8 cellular contexts compared by ENCODE assay signal in genomic region chr4:6134612-6135220, GRCh38.
DNase-seq lines count a peak whose midpoint lies in the region; ATAC-seq lines count a peak whose summit lies in the region.

No MANE protein-coding gene starts in this region.

- WGBS in right cardiac atrium, result 72% methylated on average over 11 of the region's 11 CpGs

- DNase-seq in DMS53 (lab: John Stamatoyannopoulos, UW) (peak; percentile 70), HuH-7.5 (ENCODE audit: low spot score) (peak; percentile 34), right cardiac atrium (no peak), NCI-H2081 treated with DMSO at 0.1 percent for 48 hours (lab: John Stamatoyannopoulos, UW) (no peak), NCI-H2029 (lab: John Stamatoyannopoulos, UW) (no peak)
- peak; percentile 4 for DNase-seq in activated CD8-positive, alpha-beta memory T cell treated with anti-CD3 and anti-CD28 coated beads, Interleukin-2, amount 50 U/mL, for 24 hours (ENCODE audit: extremely low read depth)
- peak in 2 of 3 donors; percentile 4 to 18 for DNase-seq in stimulated activated CD4-positive, alpha-beta T cell treated with anti-CD3 and anti-CD28 coated beads, TNF-alpha, amount 100 ng/mL, for 1 hour (ENCODE audit: low read depth in 3 of 3, low spot score in 1 of 3)

- intact Hi-C loops in right cardiac atrium (cut with DNase I), result no loop called here

- no peak overlapping the region for H3K27ac ChIP-seq in right cardiac atrium (ENCODE audit: low read length)

- no peaks in the 10 kb centered on the region for H3K9me3 ChIP-seq in right cardiac atrium (ENCODE audit: control insufficient read depth, low read length)

- ATAC-seq in GM19468 (IDR thresholded peaks at IDR 0.05; ENCODE audit: extremely low read depth, unreplicated experiment), result peak; percentile 96
- ATAC-seq in right cardiac atrium, result no peak

- H3K4me3 ChIP-seq in right cardiac atrium (ENCODE audit: low read length), result no peak overlapping the region

- H3K4me1 ChIP-seq in right cardiac atrium (ENCODE audit: control insufficient read depth, insufficient read depth, low read length), result no peaks in the 10 kb centered on the region

- no peaks in the 10 kb centered on the region for H3K27me3 ChIP-seq in right cardiac atrium (ENCODE audit: control insufficient read depth, insufficient read depth)

Comparison
In these comparisons a context has a peak if more than half of its experiments do, and no peak if none do; other contexts are left out.
1. DNase-seq: peak in DMS53 (single experiment), HuH-7.5 (single experiment), activated CD8-positive, alpha-beta memory T cell treated with anti-CD3 and anti-CD28 coated beads, Interleukin-2, amount 50 U/mL, for 24 hours (single experiment) and stimulated activated CD4-positive, alpha-beta T cell treated with anti-CD3 and anti-CD28 coated beads, TNF-alpha, amount 100 ng/mL, for 1 hour (2 of 3); none in right cardiac atrium (0 of 3), NCI-H2081 treated with DMSO at 0.1 percent for 48 hours (single experiment) and NCI-H2029 (single experiment).